18 cellular contexts compared by ENCODE assay signal in the genomic region with DNA sequence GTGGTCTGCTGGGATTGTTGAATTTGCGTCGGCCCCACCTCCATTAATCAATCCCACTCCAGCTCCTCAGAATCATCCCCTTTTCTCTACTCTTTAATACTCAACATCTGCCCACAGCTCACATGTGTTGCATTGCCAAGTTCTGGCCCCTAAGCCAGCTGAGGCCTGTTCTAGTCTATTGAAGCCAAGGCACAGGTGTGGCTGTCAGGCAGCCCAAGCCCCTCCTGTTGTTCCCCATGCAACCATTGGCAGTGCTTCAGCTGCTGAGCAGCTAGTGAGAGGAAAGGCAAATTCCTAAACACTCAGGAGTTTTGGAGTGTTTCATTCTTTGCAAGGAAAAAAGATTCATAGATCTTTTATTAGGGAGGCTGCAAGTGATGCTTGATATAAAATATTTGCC.
DNase-seq lines count a peak whose midpoint lies in the region; ATAC-seq and TF ChIP-seq lines count a peak whose summit lies in the region.
"Had no signal": no experiment of that assay in that cellular context is flagged by ENCODE, and none has a peak within 500 bp of the region (broad histone marks: within the 10 kb centered on the region; RNA-seq: fewer than 3 reads in every experiment).

No MANE protein-coding gene starts in this region.

- no peak overlapping the region for H3K4me2 ChIP-seq in GM23248 (ENCODE audit: unreplicated experiment)

- TF ChIP-seq CTCF in thyroid gland (IDR thresholded peaks at IDR 0.05): no peak

- no peak overlapping the region for H2AFZ ChIP-seq in GM23248

- peaks cover 0 to 5% of the 10 kb centered on the region in 2 donors for H3K4me1 ChIP-seq in thyroid gland
- no peaks in the 10 kb centered on the region for H3K4me1 ChIP-seq in GM23248 (ENCODE audit: insufficient read depth)
- H3K4me1 ChIP-seq: BE2C, Caco-2 had no signal

- no peaks in the 10 kb centered on the region for H4K20me1 ChIP-seq in GM23248 (ENCODE audit: insufficient read depth)

- H3K4me3 ChIP-seq in thyroid gland (replicated peaks in 1 of 3): no peak overlapping the region
- H3K4me3 ChIP-seq in GM23248: no peak overlapping the region
- H3K4me3 ChIP-seq: K562 had no signal

- intact Hi-C loops in thyroid gland (cut with DNase I): no loop called here

- H3K9me2 ChIP-seq in GM23248 (ENCODE audit: insufficient read depth): no peaks in the 10 kb centered on the region

- no peaks in the 10 kb centered on the region for H3K27me3 ChIP-seq in thyroid gland
- H3K27me3 ChIP-seq in GM23248 (replicated peaks; ENCODE audit: insufficient read depth): no peaks in the 10 kb centered on the region
- H3K27me3 ChIP-seq: BE2C had no signal

- H3K27ac ChIP-seq in thyroid gland (no peak overlapping the region), GM23248 (no peak overlapping the region)

- H3K9me3 ChIP-seq in thyroid gland: no peaks in the 10 kb centered on the region
- no peaks in the 10 kb centered on the region for H3K9me3 ChIP-seq in GM23248 (ENCODE audit: low read depth)
- H3K9me3 ChIP-seq: BE2C, Caco-2 had no signal

- no peak for TF ChIP-seq POLR2A in thyroid gland (IDR thresholded peaks at IDR 0.05)

- H3K36me3 ChIP-seq in thyroid gland (no peaks in the 10 kb centered on the region), GM23248 (ENCODE audit: low read depth) (no peaks in the 10 kb centered on the region)
- H3K36me3 ChIP-seq: BE2C had no signal

- H3K9ac ChIP-seq in GM23248: no peak overlapping the region

- H3K79me2 ChIP-seq in GM23248 (ENCODE audit: insufficient read depth): no peaks in the 10 kb centered on the region

- WGBS in thyroid gland, 2 donors: 82 to 93% methylated on average over 2 of the region's 2 CpGs
- 89 to 94% methylated on average over 2 of the region's 2 CpGs for WGBS in GM23248 (ENCODE audit: low coverage in 1 of 2, low lambda C conversion rate in 2 of 2, missing lambda C conversion rate in 2 of 2), 2 experiments

- no peak for ATAC-seq in GM21367 (IDR thresholded peaks at IDR 0.05; ENCODE audit: unreplicated experiment)
- ATAC-seq: K562 had no signal

- in situ Hi-C loops in GM23248 (cut with MboI): loop anchor here (10.0 kb wide), 1 partner anchor 547 kb away; no protein-coding TSS in a partner anchor

- no peaks in the 10 kb centered on the region for H3F3A ChIP-seq in GM23248 (ENCODE audit: insufficient read depth)

- peak; percentile 55 for DNase-seq in LHCN-M2 (ENCODE audit: low read depth)
- DNase-seq in iPS-NIHi11 (ENCODE audit: low spot score): peak; percentile 11
- peak; percentile 69 for DNase-seq in myocyte (ENCODE audit: low read depth)
- peak; percentile 58 to 70 for DNase-seq in thyroid gland
- DNase-seq in glomerular visceral epithelial cell (ENCODE audit: extremely low spot score): no peak
- DNase-seq in GM23248: no peak
- DNase-seq: BE2C; C1 segment of cervical spinal cord; Caco-2; CD4-positive, CD25-positive, alpha-beta regulatory T cell; CD8-positive, alpha-beta memory T cell; DMS153; DMS79; GDM1; HCEC 1CT; IMR-90 had no signal

Comparison
In these comparisons a context has a peak if more than half of its experiments do, and no peak if none do; other contexts are left out.
1. DNase-seq: peak in LHCN-M2 (single experiment), iPS-NIHi11 (single experiment), myocyte (single experiment) and thyroid gland (2 of 2); none in glomerular visceral epithelial cell (single experiment) and GM23248 (single experiment).